Comparison of ENCODE assay signal across 8 cellular contexts in the genomic region with DNA sequence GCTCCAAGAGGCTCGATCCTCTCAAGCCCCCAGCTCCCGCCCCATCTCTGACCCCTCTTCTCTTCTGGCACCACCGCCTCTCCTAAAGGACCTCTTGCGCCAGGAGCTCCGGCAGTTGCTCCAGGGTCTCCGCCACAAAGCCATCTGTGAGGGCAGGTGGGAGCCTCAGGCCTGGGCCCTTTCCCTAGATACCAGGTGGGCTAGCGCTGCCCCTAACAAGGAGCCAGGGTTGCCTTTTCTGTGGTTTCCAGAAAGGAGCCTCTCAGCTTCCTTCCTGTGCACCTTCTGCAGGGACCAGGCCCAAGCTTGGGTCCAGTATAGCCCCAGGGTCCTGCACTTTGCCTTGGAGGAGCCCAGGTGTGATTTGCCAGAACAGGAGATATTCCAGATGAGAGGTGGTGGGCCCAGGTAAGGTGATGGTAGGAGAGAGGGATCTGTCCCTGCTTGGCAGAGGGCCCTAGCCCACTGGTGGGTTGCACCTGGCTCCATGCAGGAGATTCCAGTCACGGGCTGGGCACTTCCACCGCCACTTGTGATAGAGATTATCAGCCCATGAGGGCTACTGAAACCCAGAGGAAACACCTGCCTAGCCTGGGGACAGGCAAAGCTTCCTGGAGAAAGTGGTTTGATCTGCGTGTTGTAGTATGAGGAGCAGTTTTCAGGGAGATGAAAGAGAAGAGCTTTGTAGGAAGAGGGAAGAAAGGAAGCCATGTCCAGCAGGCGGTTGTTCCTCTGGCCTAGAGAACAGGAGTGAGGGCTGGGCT. TPM values are rescaled to one million over a fixed set of nuclear protein-coding genes. Genes with fewer than 3 reads are reported as not detected.
DNase-seq lines count a peak whose midpoint lies in the region; ATAC-seq and TF ChIP-seq lines count a peak whose summit lies in the region.

No MANE protein-coding gene starts in this region.

- H3K27ac ChIP-seq in SK-N-MC (no peak overlapping the region), skeletal muscle tissue (ENCODE audit: low read depth, low read length) (no peak overlapping the region)

- H3K4me1 ChIP-seq in HAP-1 = peaks cover 15% of the 10 kb centered on the region; the same call in 1 of the 2 replicates
- peaks cover 11 to 15% (median 13%) of the 10 kb centered on the region in 3 donors for H3K4me1 ChIP-seq in skeletal muscle tissue (ENCODE audit: control insufficient read depth in 3 of 3, insufficient read depth in 3 of 3, low read length in 3 of 3)
- peaks cover 19% of the 10 kb centered on the region for H3K4me1 ChIP-seq in BE2C

- in situ Hi-C loops in HAP-1 (cut with MboI; ENCODE audit: low sequenced_read_pairs) = no loop called here

- H3K9ac ChIP-seq in SK-N-MC (ENCODE audit: insufficient read length) (no peak overlapping the region), skeletal muscle tissue (ENCODE audit: low read depth in 1 of 3, low read length in 3 of 3) (peak overlapping the region in 1 of 3 donors; percentile 32)

- H3K9me3 ChIP-seq in HAP-1 (no peaks in the 10 kb centered on the region), SK-N-MC (ENCODE audit: low read depth, low read length) (no peaks in the 10 kb centered on the region), skeletal muscle tissue (ENCODE audit: control insufficient read depth in 3 of 3, low read length in 3 of 3) (no peaks in the 10 kb centered on the region), BE2C (no peaks in the 10 kb centered on the region)

- H3K27me3 ChIP-seq in HAP-1 (ENCODE audit: low read depth) (no peaks in the 10 kb centered on the region), skeletal muscle tissue (ENCODE audit: control insufficient read depth in 3 of 3, insufficient read depth in 3 of 3, low read length in 3 of 3) (no peaks in the 10 kb centered on the region), BE2C (no peaks in the 10 kb centered on the region)

- ATAC-seq in HG03457 (IDR thresholded peaks at IDR 0.05; ENCODE audit: unreplicated experiment) = no peak

- H3K36me3 ChIP-seq in HAP-1 (replicated peaks) (no peaks in the 10 kb centered on the region), SK-N-MC (ENCODE audit: insufficient read depth, low read length) (no peaks in the 10 kb centered on the region; the same call in 1 of the 2 replicates), skeletal muscle tissue (ENCODE audit: control insufficient read depth in 3 of 3, insufficient read depth in 3 of 3, low read length in 3 of 3) (no peaks in the 10 kb centered on the region), BE2C (no peaks in the 10 kb centered on the region)

- peak in 1 of 2 experiments; percentile 13 for DNase-seq in HAP-1 (ENCODE audit: low spot score in 2 of 2)
- no peak for DNase-seq in SK-N-MC (ENCODE audit: low read depth, low spot score)
- no peak for DNase-seq in fibroblast of villous mesenchyme (ENCODE audit: low read depth)
- DNase-seq in NOMO-1 treated with DMSO at 0.1 percent for 48 hours (lab: John Stamatoyannopoulos, UW; ENCODE audit: unreplicated experiment) = no peak
- DNase-seq in BE2C = no peak
- no peak for DNase-seq in HuH-7 (ENCODE audit: low spot score)

- H3K4me3 ChIP-seq in HAP-1 = peak overlapping the region; percentile 56
- H3K4me3 ChIP-seq in SK-N-MC = peak overlapping the region; percentile 78
- peak overlapping the region; percentile 64 for H3K4me3 ChIP-seq in fibroblast of villous mesenchyme (ENCODE audit: low read depth, low read length)
- H3K4me3 ChIP-seq in skeletal muscle tissue (ENCODE audit: low read length in 3 of 3) = peak overlapping the region; percentile 71 to 82 (median 74)
- no peak overlapping the region for H3K4me3 ChIP-seq in BE2C (ENCODE audit: low read depth, low read length)

- TF ChIP-seq CTCF in fibroblast of villous mesenchyme (IDR thresholded peaks at IDR 0.05; ENCODE audit: insufficient read depth, low read depth, low read length) (no peak), BE2C (IDR thresholded peaks at IDR 0.05; ENCODE audit: low read depth, low read length) (no peak)

RNA-seq across cellular contexts. Expression of a gene that starts 1.0 kb away (rescaled TPM):
- 3.5 and 4.7 TPM in 2 replicates for total RNA-seq in fibroblast of villous mesenchyme
- under 0.01 TPM for total RNA-seq in skeletal muscle tissue
- polyA plus RNA-seq in BE2C (2012; ENCODE audit: insufficient read depth, insufficient read length, low read depth) = 2.0 TPM

RNA-seq across cellular contexts. Expression of a gene that starts 13.4 kb away (rescaled TPM):
- 57.4 and 91.5 TPM in 2 replicates for total RNA-seq in fibroblast of villous mesenchyme
- 29.7 TPM for total RNA-seq in skeletal muscle tissue
- 49.7 TPM for polyA plus RNA-seq in BE2C (2012; ENCODE audit: insufficient read depth, insufficient read length, low read depth)

RNA-seq across cellular contexts. Expression of a gene that starts 17.7 kb away (rescaled TPM):
- total RNA-seq in fibroblast of villous mesenchyme (76.0 and 104 TPM in 2 replicates), skeletal muscle tissue (73.1 TPM)
- polyA plus RNA-seq in BE2C (2012; ENCODE audit: insufficient read depth, insufficient read length, low read depth) = 402 TPM

RNA-seq across cellular contexts. Expression of a gene that starts 22.6 kb away (rescaled TPM):
- total RNA-seq in fibroblast of villous mesenchyme = 18.6 and 22.5 TPM in 2 replicates
- 9.9 TPM for total RNA-seq in skeletal muscle tissue
- polyA plus RNA-seq in BE2C (2012; ENCODE audit: insufficient read depth, insufficient read length, low read depth) = 116 TPM

RNA-seq across cellular contexts. Expression of a gene that starts 38.8 kb away (rescaled TPM):
- 11.7 and 15.1 TPM in 2 replicates for total RNA-seq in fibroblast of villous mesenchyme
- total RNA-seq in skeletal muscle tissue = 2.1 TPM
- 11.2 TPM for polyA plus RNA-seq in BE2C (2012; ENCODE audit: insufficient read depth, insufficient read length, low read depth)
